Comparison of ENCODE assay signal across 9 cellular contexts in the genomic region with DNA sequence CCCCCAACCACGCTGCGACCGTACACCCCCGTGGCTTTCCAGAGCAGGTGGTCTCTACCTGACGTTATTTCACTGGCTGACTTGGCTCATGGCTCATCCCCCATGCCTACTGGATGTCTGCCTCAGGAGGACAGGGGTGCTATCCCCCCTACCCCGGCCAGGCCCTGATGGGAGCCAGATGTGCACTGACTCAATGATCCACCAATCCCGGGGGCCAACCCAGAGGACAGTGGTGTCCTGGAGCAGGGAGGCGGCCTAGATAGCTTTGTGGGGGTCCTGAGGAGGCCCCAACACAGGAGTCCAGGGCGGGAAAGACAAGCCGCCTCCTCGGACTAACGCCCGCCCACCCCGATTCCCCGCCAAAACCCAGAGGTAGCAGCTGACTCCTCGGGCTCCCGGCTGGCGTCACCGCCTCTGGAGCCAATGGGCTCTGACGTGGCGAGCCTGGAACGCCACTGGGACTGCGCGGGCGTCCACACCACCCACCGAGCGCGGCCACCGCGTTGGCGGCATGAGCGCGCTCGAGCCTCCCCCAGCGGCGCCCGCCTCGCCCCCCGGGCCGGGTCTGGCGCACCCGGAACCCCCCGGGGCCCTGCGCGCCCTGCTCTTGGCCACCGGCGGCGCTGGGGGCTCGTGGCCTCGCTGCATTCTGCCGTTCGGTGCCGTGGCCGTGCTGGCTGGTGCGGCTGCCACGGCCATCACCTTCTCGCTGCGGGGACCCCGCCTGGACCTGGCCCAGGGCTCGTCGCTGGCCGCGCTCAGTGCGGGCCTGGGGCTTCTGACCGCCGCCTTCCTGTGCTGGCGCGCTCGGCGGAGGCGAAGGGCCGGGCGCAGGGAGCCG. TPM values are rescaled to one million over a fixed set of nuclear protein-coding genes. Genes with fewer than 3 reads are reported as not detected.
A peak's percentile ranks its signal among the peaks of the same experiment; 100 is the strongest.
DNase-seq lines count a peak whose midpoint lies in the region; ATAC-seq, FAIRE-seq and TF ChIP-seq lines count a peak whose summit lies in the region.
"Had no signal": no experiment of that assay in that cellular context is flagged by ENCODE, and none has a peak within 500 bp of the region (broad histone marks: within the 10 kb centered on the region; RNA-seq: fewer than 3 reads in every experiment).

No MANE protein-coding gene starts in this region.

- no peaks in the 10 kb centered on the region for H3K36me3 ChIP-seq in ovary

- peak; percentile 40 for TF ChIP-seq POLR2A in A549 (IDR thresholded peaks at IDR 0.05; ENCODE audit: low read length)
- TF ChIP-seq POLR2A in ovary (IDR thresholded peaks at IDR 0.05) = peak; percentile 47

- no peaks in the 10 kb centered on the region for H3K36me3 Mint-ChIP-seq in activated T-helper 1 cell treated with anti-CD3 and anti-CD28 coated beads, Interleukin-12 subunit alpha, Interleukin-12 subunit beta, Interleukin-2, Interleukin-4 antibody, amounts not matched to agents 30 ng/mL and 10 ng/mL and 1 ng/mL, durations not matched to agents 14 hours and 24 hours and 36 hours (ENCODE audit: low read depth)

- intact Hi-C loops in activated T-helper 1 cell treated with anti-CD3 and anti-CD28 coated beads, Interleukin-12 subunit alpha, Interleukin-12 subunit beta, Interleukin-2, Interleukin-4 antibody, amounts not matched to agents 30 ng/mL and 10 ng/mL and 1 ng/mL, durations not matched to agents 14 hours and 24 hours and 36 hours (cut with micrococcal nuclease) = no loop called here
- intact Hi-C loops in head of caudate nucleus (cut with DNase I) = no loop called here
- intact Hi-C loops in ovary (cut with DNase I) = no loop called here

- peaks cover 29% of the 10 kb centered on the region for H3K4me1 ChIP-seq in A549
- peaks cover 7% of the 10 kb centered on the region for H3K4me1 ChIP-seq in ovary (ENCODE audit: insufficient read depth)

- peak overlapping the region; percentile 53 for H3K4me3 ChIP-seq in A549
- H3K4me3 ChIP-seq in ovary = peak overlapping the region; percentile 47

- H3K9me3 Mint-ChIP-seq in activated T-helper 1 cell treated with anti-CD3 and anti-CD28 coated beads, Interleukin-12 subunit alpha, Interleukin-12 subunit beta, Interleukin-2, Interleukin-4 antibody, amounts not matched to agents 30 ng/mL and 10 ng/mL and 1 ng/mL, durations not matched to agents 14 hours and 24 hours and 36 hours = no peaks in the 10 kb centered on the region

- peak; percentile 60 to 87 for DNase-seq in A549 (ENCODE audit: low read depth in 1 of 2, low spot score in 1 of 2)
- peak; percentile 78 to 87 for DNase-seq in NCI-H1930 (lab: John Stamatoyannopoulos, UW)
- no peak for DNase-seq in activated T-helper 1 cell treated with anti-CD3 and anti-CD28 coated beads, Interleukin-12 subunit alpha, Interleukin-12 subunit beta, Interleukin-2, Interleukin-4 antibody, amounts not matched to agents 30 ng/mL and 10 ng/mL and 1 ng/mL, durations not matched to agents 14 hours and 24 hours and 36 hours (ENCODE audit: low spot score)
- DNase-seq in head of caudate nucleus = peak in 35 of 42 donors; percentile 42 to 84 (median 66)
- peak; percentile 68 to 84 (median 83) for DNase-seq in ovary
- DNase-seq in GM19240 (ENCODE audit: insufficient read length, low spot score) = no peak

- H3K27ac Mint-ChIP-seq in activated T-helper 1 cell treated with anti-CD3 and anti-CD28 coated beads, Interleukin-12 subunit alpha, Interleukin-12 subunit beta, Interleukin-2, Interleukin-4 antibody, amounts not matched to agents 30 ng/mL and 10 ng/mL and 1 ng/mL, durations not matched to agents 14 hours and 24 hours and 36 hours = peak overlapping the region; percentile 23

- H3K27me3 Mint-ChIP-seq in activated T-helper 1 cell treated with anti-CD3 and anti-CD28 coated beads, Interleukin-12 subunit alpha, Interleukin-12 subunit beta, Interleukin-2, Interleukin-4 antibody, amounts not matched to agents 30 ng/mL and 10 ng/mL and 1 ng/mL, durations not matched to agents 14 hours and 24 hours and 36 hours (ENCODE audit: insufficient read depth) = peaks cover 25% of the 10 kb centered on the region

- TF ChIP-seq EP300 in A549 (IDR thresholded peaks at IDR 0.05) = no peak
- no peak for TF ChIP-seq EP300 in ovary (IDR thresholded peaks at IDR 0.05)

- peaks cover 6% of the 10 kb centered on the region for H3K27me3 ChIP-seq in ovary

- no peaks in the 10 kb centered on the region for H3K4me1 Mint-ChIP-seq in activated T-helper 1 cell treated with anti-CD3 and anti-CD28 coated beads, Interleukin-12 subunit alpha, Interleukin-12 subunit beta, Interleukin-2, Interleukin-4 antibody, amounts not matched to agents 30 ng/mL and 10 ng/mL and 1 ng/mL, durations not matched to agents 14 hours and 24 hours and 36 hours (ENCODE audit: low read depth)

- H3K27ac ChIP-seq in A549 (peak overlapping the region; percentile 82 to 85), ovary (peak overlapping the region in 1 of 2 donors; percentile 39)

- H3K4me3 Mint-ChIP-seq in activated T-helper 1 cell treated with anti-CD3 and anti-CD28 coated beads, Interleukin-12 subunit alpha, Interleukin-12 subunit beta, Interleukin-2, Interleukin-4 antibody, amounts not matched to agents 30 ng/mL and 10 ng/mL and 1 ng/mL, durations not matched to agents 14 hours and 24 hours and 36 hours = no peak overlapping the region

- POLR2A ChIA-PET in A549 (lab: Yijun Ruan, JAX) = interaction anchor here (0.6 kb wide), 1 partner anchor 18 kb away, joined by 3 read pairs; no protein-coding TSS in a partner anchor

- WGBS in A549 (ENCODE audit: missing lambda C conversion rate) = 62% methylated on average over 12 of the region's 74 CpGs
- WGBS in ovary, 3 donors = 5 to 7% (median 6%) methylated on average over 55 to 74 of the region's 74 CpGs

- peak overlapping the region; percentile 100 for H3K4me2 ChIP-seq in A549

- CTCF ChIA-PET in A549 (lab: Yijun Ruan, JAX) = interaction anchor here (1.1 to 1.6 kb wide), 3 partner anchors 15 to 37 kb away, joined by 3 to 4 read pairs (median 4); no protein-coding TSS in a partner anchor

- peak; percentile 67 to 69 for ATAC-seq in A549
- no peak for ATAC-seq in GM18907 (IDR thresholded peaks at IDR 0.05; ENCODE audit: unreplicated experiment)

- H3K9me3 ChIP-seq in A549 (no peaks in the 10 kb centered on the region), ovary (no peaks in the 10 kb centered on the region)
- H3K9me3 ChIP-seq: HAP-1 had no signal

- no peak for FAIRE-seq in A549 (lab: Jason Lieb, UNC)

- no peak for TF ChIP-seq RAD21 in A549 (conservative IDR thresholded peaks at IDR 0.05 in 1 of 2, IDR thresholded peaks at IDR 0.05 in 1 of 2)

- TF ChIP-seq CTCF in A549 (IDR thresholded peaks at IDR 0.05) (no peak), GM12873 (IDR thresholded peaks at IDR 0.05; ENCODE audit: insufficient read depth, low read depth, low read length, missing control alignments) (peak; percentile 18), ovary (IDR thresholded peaks at IDR 0.05) (peak in 1 of 3 donors; percentile 5)

RNA-seq across cellular contexts. Expression of a gene that starts 3.6 kb away (rescaled TPM):
- polyA plus RNA-seq in A549 (2011; rRNA removed) (not detected in 2 replicates), A549 (2017; fragmentation: RNase III; extraction: RNeasy Plus Mini Kit Qiagen cat#74134 plus additional on column Dnase treatment) (0.04 TPM in 1 of 3 replicates, not detected in the others), ovary (under 1 TPM in 1 of 2 donors, not detected in 1; 0.13 TPM)
- polyA plus RNA-seq in A549 (2012; cell fraction: cytosol; rRNA removed) = 0.01 TPM in 1 of 2 replicates, not detected in the other
- 0.04 and 0.19 TPM in 2 replicates for polyA plus RNA-seq in A549 (2012; cell fraction: nucleus; rRNA removed)
- not detected in 2 replicates for polyA minus RNA-seq in A549 (2011; rRNA and poly(A)+ RNA removed)
- total RNA-seq in activated T-helper 1 cell treated with anti-CD3 and anti-CD28 coated beads, Interleukin-12 subunit alpha, Interleukin-12 subunit beta, Interleukin-2, Interleukin-4 antibody, amounts not matched to agents 30 ng/mL and 10 ng/mL and 1 ng/mL, durations not matched to agents 14 hours and 24 hours and 36 hours = 0.10 TPM in 1 of 2 replicates, not detected in the other
- total RNA-seq in ovary = under 1 TPM in 3 of 7 donors, not detected in 4; 0.12 to 0.34 (median 0.26) TPM

RNA-seq across cellular contexts. Expression of a gene that starts 7.4 kb away (rescaled TPM):
- polyA plus RNA-seq in A549 (2011; rRNA removed) = 4.0 and 4.2 TPM in 2 replicates
- polyA plus RNA-seq in A549 (2012; cell fraction: cytosol; rRNA removed) = 6.2 and 8.4 TPM in 2 replicates
- 19.7 and 29.5 TPM in 2 replicates for polyA plus RNA-seq in A549 (2012; cell fraction: nucleus; rRNA removed)
- polyA plus RNA-seq in A549 (2017; fragmentation: RNase III; extraction: RNeasy Plus Mini Kit Qiagen cat#74134 plus additional on column Dnase treatment) = 5.9 to 7.3 TPM (median 6.3 TPM) in 3 replicates
- 5.1 and 7.7 TPM in 2 replicates for polyA minus RNA-seq in A549 (2011; rRNA and poly(A)+ RNA removed)
- total RNA-seq in activated T-helper 1 cell treated with anti-CD3 and anti-CD28 coated beads, Interleukin-12 subunit alpha, Interleukin-12 subunit beta, Interleukin-2, Interleukin-4 antibody, amounts not matched to agents 30 ng/mL and 10 ng/mL and 1 ng/mL, durations not matched to agents 14 hours and 24 hours and 36 hours = 19.6 and 24.6 TPM in 2 replicates
- total RNA-seq in ovary = 1 to 10 TPM; 2.5 to 8.1 (median 6.7) TPM
- 1 to 10 TPM; 1.9 to 2.3 TPM for polyA plus RNA-seq in ovary

RNA-seq across cellular contexts. Expression of a gene that starts 7.6 kb away (rescaled TPM):
- polyA plus RNA-seq in A549 (2011; rRNA removed) = 9.5 and 9.6 TPM in 2 replicates
- polyA plus RNA-seq in A549 (2012; cell fraction: cytosol; rRNA removed) = 34.1 and 41.0 TPM in 2 replicates
- polyA plus RNA-seq in A549 (2012; cell fraction: nucleus; rRNA removed) = 96.6 and 133 TPM in 2 replicates
- polyA plus RNA-seq in A549 (2017; fragmentation: RNase III; extraction: RNeasy Plus Mini Kit Qiagen cat#74134 plus additional on column Dnase treatment) = 20.7 to 22.6 TPM (median 22.2 TPM) in 3 replicates
- polyA minus RNA-seq in A549 (2011; rRNA and poly(A)+ RNA removed) = 12.1 and 12.2 TPM in 2 replicates
- total RNA-seq in activated T-helper 1 cell treated with anti-CD3 and anti-CD28 coated beads, Interleukin-12 subunit alpha, Interleukin-12 subunit beta, Interleukin-2, Interleukin-4 antibody, amounts not matched to agents 30 ng/mL and 10 ng/mL and 1 ng/mL, durations not matched to agents 14 hours and 24 hours and 36 hours = 41.0 and 43.9 TPM in 2 replicates
- 1 to 10 TPM in 3 of 7 donors, under 1 TPM in 2, not detected in 2; 0.38 to 2.0 (median 1.4) TPM for total RNA-seq in ovary
- 1 to 10 TPM in 1 of 2 donors, not detected in 1; 1.2 TPM for polyA plus RNA-seq in ovary

RNA-seq across cellular contexts. Expression of a gene that starts 38.3 kb away (rescaled TPM):
- polyA plus RNA-seq in A549 (2011; rRNA removed) (6.5 and 8.0 TPM in 2 replicates), A549 (2017; fragmentation: RNase III; extraction: RNeasy Plus Mini Kit Qiagen cat#74134 plus additional on column Dnase treatment) (13.4 to 15.1 TPM (median 14.4 TPM) in 3 replicates), ovary (1 to 10 TPM in 1 of 2 donors, under 1 TPM in 1; 0.87 to 1.1 TPM)
- 10.6 and 12.4 TPM in 2 replicates for polyA plus RNA-seq in A549 (2012; cell fraction: cytosol; rRNA removed)
- 31.4 and 40.3 TPM in 2 replicates for polyA plus RNA-seq in A549 (2012; cell fraction: nucleus; rRNA removed)
- polyA minus RNA-seq in A549 (2011; rRNA and poly(A)+ RNA removed) = 23.6 and 29.5 TPM in 2 replicates
- total RNA-seq in activated T-helper 1 cell treated with anti-CD3 and anti-CD28 coated beads, Interleukin-12 subunit alpha, Interleukin-12 subunit beta, Interleukin-2, Interleukin-4 antibody, amounts not matched to agents 30 ng/mL and 10 ng/mL and 1 ng/mL, durations not matched to agents 14 hours and 24 hours and 36 hours = 45.3 and 46.7 TPM in 2 replicates
- 1 to 10 TPM; 1.4 to 2.5 (median 2.0) TPM for total RNA-seq in ovary

RNA-seq across cellular contexts. Expression of a gene that starts 46.2 kb away (rescaled TPM):
- polyA plus RNA-seq in A549 (2011; rRNA removed) = 9.4 and 14.7 TPM in 2 replicates
- 93.2 and 106 TPM in 2 replicates for polyA plus RNA-seq in A549 (2012; cell fraction: cytosol; rRNA removed)
- polyA plus RNA-seq in A549 (2012; cell fraction: nucleus; rRNA removed) = 111 and 115 TPM in 2 replicates
- 152 to 153 TPM (median 153 TPM) in 3 replicates for polyA plus RNA-seq in A549 (2017; fragmentation: RNase III; extraction: RNeasy Plus Mini Kit Qiagen cat#74134 plus additional on column Dnase treatment)
- 15.8 and 32.8 TPM in 2 replicates for polyA minus RNA-seq in A549 (2011; rRNA and poly(A)+ RNA removed)
- 117 and 119 TPM in 2 replicates for total RNA-seq in activated T-helper 1 cell treated with anti-CD3 and anti-CD28 coated beads, Interleukin-12 subunit alpha, Interleukin-12 subunit beta, Interleukin-2, Interleukin-4 antibody, amounts not matched to agents 30 ng/mL and 10 ng/mL and 1 ng/mL, durations not matched to agents 14 hours and 24 hours and 36 hours
- 100 to 1,000 TPM in 5 of 7 donors, 10 to 100 TPM in 2; 34.8 to 143 (median 119) TPM for total RNA-seq in ovary
- polyA plus RNA-seq in ovary = 100 to 1,000 TPM in 1 of 2 donors, 10 to 100 TPM in 1; 82.6 to 119 TPM

Comparison
In these comparisons a context has a peak if more than half of its experiments do, and no peak if none do; other contexts are left out.
1. DNase-seq: peak in A549 (2 of 2), NCI-H1930 (2 of 2), head of caudate nucleus (35 of 42) and ovary (5 of 5); none in activated T-helper 1 cell treated with anti-CD3 and anti-CD28 coated beads, Interleukin-12 subunit alpha, Interleukin-12 subunit beta, Interleukin-2, Interleukin-4 antibody, amounts not matched to agents 30 ng/mL and 10 ng/mL and 1 ng/mL, durations not matched to agents 14 hours and 24 hours and 36 hours (single experiment) and GM19240 (single experiment).
2. RNA of a gene that starts 7.6 kb away (total RNA-seq): 41.0 to 43.9 TPM in activated T-helper 1 cell treated with anti-CD3 and anti-CD28 coated beads, Interleukin-12 subunit alpha, Interleukin-12 subunit beta, Interleukin-2, Interleukin-4 antibody, amounts not matched to agents 30 ng/mL and 10 ng/mL and 1 ng/mL, durations not matched to agents 14 hours and 24 hours and 36 hours; 0.38 to 2.0 TPM in ovary; every median in the first group is over 10 times any median in the second.